In genomic region chr15:63466378-63467192, GRCh38 we compare ENCODE assay signal across 1 cellular context.
A peak's percentile ranks its signal among the peaks of the same experiment; 100 is the strongest.
TF ChIP-seq lines count a peak whose summit lies in the region.

No MANE protein-coding gene starts in this region.

TF ChIP-seq in HepG2, 621 proteins besides CTCF, POLR2A, EP300 and RAD21 (continued from another document and continues in another):
- TF ChIP-seq ATF3 (CRISPR knock-in tag; IDR thresholded peaks at IDR 0.05) (no peak), JDP2 (CRISPR knock-in tag; IDR thresholded peaks at IDR 0.05; ENCODE audit: borderline replicate concordance) (no peak), REPIN1 (CRISPR knock-in tag; IDR thresholded peaks at IDR 0.05; ENCODE audit: borderline replicate concordance, low read depth) (peak; percentile 80), ZNF7 (CRISPR knock-in tag; IDR thresholded peaks at IDR 0.05) (no peak), PAF1 (CRISPR knock-in tag; IDR thresholded peaks at IDR 0.05) (no peak), ZNF557 (CRISPR knock-in tag; IDR thresholded peaks at IDR 0.05) (no peak), ZNF83 (CRISPR knock-in tag; IDR thresholded peaks at IDR 0.05; ENCODE audit: borderline replicate concordance) (no peak), ZKSCAN1 (IDR thresholded peaks at IDR 0.05; ENCODE audit: low read length) (peak; percentile 96), ZNF615 (CRISPR knock-in tag; IDR thresholded peaks at IDR 0.05; ENCODE audit: borderline replicate concordance) (0 out of 2 replicates have a peak, but pooled peaks have one; percentile 41), ZBTB25 (CRISPR knock-in tag; IDR thresholded peaks at IDR 0.05) (peak; percentile 78; the same call in 1 of the 2 replicates), ZNF550 (CRISPR knock-in tag; IDR thresholded peaks at IDR 0.05; ENCODE audit: borderline replicate concordance) (no peak), NR0B2 (CRISPR knock-in tag; IDR thresholded peaks at IDR 0.05) (no peak), ADNP (CRISPR knock-in tag; IDR thresholded peaks at IDR 0.05) (no peak), SNAPC4 (CRISPR knock-in tag; IDR thresholded peaks at IDR 0.05) (no peak), ZIK1 (CRISPR knock-in tag; IDR thresholded peaks at IDR 0.05; ENCODE audit: borderline replicate concordance, low read depth) (no peak), ZNF703 (CRISPR knock-in tag; IDR thresholded peaks at IDR 0.05; ENCODE audit: borderline replicate concordance) (no peak), SP140L (CRISPR knock-in tag; IDR thresholded peaks at IDR 0.05; ENCODE audit: borderline replicate concordance) (no peak; the same call in 1 of the 2 replicates), SP2 (CRISPR knock-in tag; IDR thresholded peaks at IDR 0.05) (no peak), ZNF777 (CRISPR knock-in tag; IDR thresholded peaks at IDR 0.05) (no peak), ARID5B (CRISPR knock-in tag; IDR thresholded peaks at IDR 0.05) (peak; percentile 90), ZFP41 (CRISPR knock-in tag; IDR thresholded peaks at IDR 0.05; ENCODE audit: borderline replicate concordance) (no peak), ZNF546 (CRISPR knock-in tag; conservative IDR thresholded peaks at IDR 0.05) (0 out of 2 replicates have a peak, but pooled peaks have one; percentile 61), ZNF317 (CRISPR knock-in tag; IDR thresholded peaks at IDR 0.05) (no peak), ZFY (CRISPR knock-in tag; IDR thresholded peaks at IDR 0.05) (no peak), U2AF1 (optimal IDR thresholded peaks at IDR 0.05; ENCODE audit: low read depth, low read length) (no peak), NBN (conservative IDR thresholded peaks at IDR 0.05) (no peak), ZNF589 (CRISPR knock-in tag; conservative IDR thresholded peaks at IDR 0.05) (no peak), NFKBIZ (CRISPR knock-in tag; IDR thresholded peaks at IDR 0.05) (0 out of 2 replicates have a peak, but pooled peaks have one; percentile 40), MAFK (conservative IDR thresholded peaks at IDR 0.05 in 1 of 2, IDR thresholded peaks at IDR 0.05 in 1 of 2; ENCODE audit: low read length in 2 of 2) (peak; percentile 69 to 74), TMF1 (CRISPR knock-in tag; IDR thresholded peaks at IDR 0.05; ENCODE audit: low read depth) (no peak), ZBTB26 (CRISPR knock-in tag; IDR thresholded peaks at IDR 0.05; ENCODE audit: borderline replicate concordance) (no peak), MLX (CRISPR knock-in tag; IDR thresholded peaks at IDR 0.05) (peak; percentile 99), ZBTB34 (CRISPR knock-in tag; IDR thresholded peaks at IDR 0.05) (no peak), ZBTB44 (CRISPR knock-in tag; IDR thresholded peaks at IDR 0.05) (no peak), HNRNPH1 (optimal IDR thresholded peaks at IDR 0.05; ENCODE audit: low read depth, low read length) (no peak), SMARCC2 (IDR thresholded peaks at IDR 0.05) (no peak), KLF11 (CRISPR knock-in tag; IDR thresholded peaks at IDR 0.05) (0 out of 2 replicates have a peak, but pooled peaks have one; percentile 62), ZFAT (CRISPR knock-in tag; conservative IDR thresholded peaks at IDR 0.05) (no peak), MAX (IDR thresholded peaks at IDR 0.05) (peak; percentile 95), KDM5B (CRISPR knock-in tag; IDR thresholded peaks at IDR 0.05; ENCODE audit: borderline replicate concordance) (peak; percentile 52; the same call in 1 of the 2 replicates), WIZ (CRISPR knock-in tag; IDR thresholded peaks at IDR 0.05) (peak; percentile 36; the same call in 1 of the 2 replicates), ZNF136 (CRISPR knock-in tag; IDR thresholded peaks at IDR 0.05; ENCODE audit: low read depth) (peak; percentile 83; the same call in 1 of the 2 replicates), ZNF75D (CRISPR knock-in tag; IDR thresholded peaks at IDR 0.05; ENCODE audit: borderline replicate concordance) (no peak), RXRB (CRISPR knock-in tag; IDR thresholded peaks at IDR 0.05; ENCODE audit: borderline replicate concordance) (peak; percentile 67), XBP1 (CRISPR knock-in tag; IDR thresholded peaks at IDR 0.05) (no peak), ZNF441 (CRISPR knock-in tag; IDR thresholded peaks at IDR 0.05; ENCODE audit: borderline replicate concordance) (peak; percentile 85; the same call in 1 of the 2 replicates), TFAP4 (IDR thresholded peaks at IDR 0.05; ENCODE audit: borderline replicate concordance, low read depth) (peak; percentile 59; the same call in 1 of the 2 replicates), SP5 (CRISPR knock-in tag; IDR thresholded peaks at IDR 0.05; ENCODE audit: borderline replicate concordance, low read depth) (0 out of 2 replicates have a peak, but pooled peaks have one; percentile 46), EEA1 (CRISPR knock-in tag; IDR thresholded peaks at IDR 0.05; ENCODE audit: borderline replicate concordance) (no peak), NFYB (CRISPR knock-in tag; IDR thresholded peaks at IDR 0.05) (no peak), SALL1 (CRISPR knock-in tag; IDR thresholded peaks at IDR 0.05) (peak; percentile 75), ZNF225 (CRISPR knock-in tag; IDR thresholded peaks at IDR 0.05) (no peak)
